In genomic region chr16:10728035-10728462, GRCh38 we compare ENCODE assay signal across 26 cellular contexts. TPM values are rescaled to one million over a fixed set of nuclear protein-coding genes. Genes with fewer than 3 reads are reported as not detected.
DNase-seq lines count a peak whose midpoint lies in the region; ATAC-seq and TF ChIP-seq lines count a peak whose summit lies in the region.
"Had no signal": no experiment of that assay in that cellular context is flagged by ENCODE, and none has a peak within 500 bp of the region (broad histone marks: within the 10 kb centered on the region; RNA-seq: fewer than 3 reads in every experiment).

No MANE protein-coding gene starts in this region.

- H3K27ac ChIP-seq in OCI-LY3 (ENCODE audit: low read length): no peak overlapping the region
- no peak overlapping the region for H3K27ac ChIP-seq in liver (ENCODE audit: low read depth in 1 of 2, low read length in 2 of 2)
- no peak overlapping the region for H3K27ac ChIP-seq in mesendoderm (ENCODE audit: low read depth, low read length)
- H3K27ac ChIP-seq: A549, body of pancreas, hepatocyte, SK-N-MC, uterus had no signal

- no peak overlapping the region for H3K4ac ChIP-seq in mesendoderm (ENCODE audit: low read depth, low read length)

- no peak overlapping the region for H2AK5ac ChIP-seq in mesendoderm (ENCODE audit: low read length)

- no peak overlapping the region for H2BK120ac ChIP-seq in mesendoderm (ENCODE audit: low read depth, low read length)

- TF ChIP-seq RAD21 in liver (IDR thresholded peaks at IDR 0.05): peak in 1 of 2 donors; percentile 24

- H3K79me1 ChIP-seq in mesendoderm (ENCODE audit: low read length): no peaks in the 10 kb centered on the region

- peaks cover 25% of the 10 kb centered on the region for H3K4me1 ChIP-seq in OCI-LY3 (ENCODE audit: low read length)
- H3K4me1 ChIP-seq in liver (ENCODE audit: control insufficient read depth in 4 of 4, insufficient read depth in 4 of 4, low read length in 3 of 4): peaks cover 3 to 17% (median 12%) of the 10 kb centered on the region in 4 donors
- H3K4me1 ChIP-seq in mesendoderm (ENCODE audit: control insufficient read depth, low read depth, low read length): no peaks in the 10 kb centered on the region
- H3K4me1 ChIP-seq: body of pancreas, uterus had no signal

- H3K79me2 ChIP-seq in OCI-LY3 (ENCODE audit: low read length) (no peaks in the 10 kb centered on the region), mesendoderm (ENCODE audit: control insufficient read depth, insufficient read depth, low read length) (no peaks in the 10 kb centered on the region)
- H3K79me2 ChIP-seq: hepatocyte had no signal

- peak overlapping the region; percentile 27; the same call in 1 of the 2 replicates for H3K9ac ChIP-seq in OCI-LY3 (ENCODE audit: low read length)
- H3K9ac ChIP-seq in liver (ENCODE audit: low read depth in 1 of 2, low read length in 2 of 2): no peak overlapping the region
- H3K9ac ChIP-seq in mesendoderm (ENCODE audit: low read length): no peak overlapping the region

- no peak overlapping the region for H3K18ac ChIP-seq in mesendoderm (ENCODE audit: low read length)

- peaks cover 12% of the 10 kb centered on the region for H3K27me3 ChIP-seq in OCI-LY3 (ENCODE audit: low read depth, low read length)
- H3K27me3 ChIP-seq in liver (ENCODE audit: control insufficient read depth in 4 of 4, insufficient read depth in 4 of 4, low read length in 3 of 4): no peaks in the 10 kb centered on the region
- no peaks in the 10 kb centered on the region for H3K27me3 ChIP-seq in mesendoderm (ENCODE audit: insufficient read depth, low read length, poor library complexity)
- H3K27me3 ChIP-seq: body of pancreas, hepatocyte, uterus had no signal

- H3K4me2 ChIP-seq in OCI-LY3 (ENCODE audit: low read length) (peak overlapping the region; percentile 60), mesendoderm (ENCODE audit: low read length) (no peak overlapping the region)
- H3K4me2 ChIP-seq: A549, hepatocyte, smooth muscle cell had no signal

- peak; percentile 60 for ATAC-seq in Right ventricle myocardium superior (ENCODE audit: poor library complexity)
- ATAC-seq in left cardiac atrium: no peak
- ATAC-seq in HG02970 (IDR thresholded peaks at IDR 0.05; ENCODE audit: low FRiP score, unreplicated experiment): no peak
- ATAC-seq: A549; body of pancreas; K562; naive thymus-derived CD4-positive, alpha-beta T cell had no signal

- no peak overlapping the region for H4K5ac ChIP-seq in mesendoderm (ENCODE audit: low read length)

- no peaks in the 10 kb centered on the region for H3K36me3 ChIP-seq in OCI-LY3 (replicated peaks; ENCODE audit: low read depth, low read length)
- no peaks in the 10 kb centered on the region for H3K36me3 ChIP-seq in liver (ENCODE audit: control insufficient read depth in 4 of 4, insufficient read depth in 3 of 4, low read depth in 1 of 4, low read length in 3 of 4)
- no peaks in the 10 kb centered on the region for H3K36me3 ChIP-seq in mesendoderm (ENCODE audit: control insufficient read depth, insufficient read depth, low read length)
- H3K36me3 ChIP-seq: uterus had no signal

- H3K4me3 ChIP-seq in OCI-LY3 (ENCODE audit: low read length): peak overlapping the region; percentile 61
- H3K4me3 ChIP-seq in liver (ENCODE audit: low read depth in 1 of 3, low read length in 3 of 3): no peak overlapping the region
- no peak overlapping the region for H3K4me3 ChIP-seq in mesendoderm (ENCODE audit: low read length)
- H3K4me3 ChIP-seq: A549, body of pancreas, hepatocyte, K562, lung, SK-N-MC, smooth muscle cell, uterus had no signal

- no peaks in the 10 kb centered on the region for H4K20me1 ChIP-seq in OCI-LY3 (ENCODE audit: insufficient read depth, low read length)

- 49% methylated on average over 11 of the region's 11 CpGs for whole genome bisulfite sequencing in liver
- no CpG with 5 or more reads among the region's 11 CpGs for WGBS in mesendoderm (ENCODE audit: extremely low coverage, insufficient coverage, low lambda C conversion rate)

- TF ChIP-seq CTCF in OCI-LY3 (IDR thresholded peaks at IDR 0.05; ENCODE audit: low read depth, low read length) (peak; percentile 33), liver (IDR thresholded peaks at IDR 0.05; ENCODE audit: low read depth, low read length, missing input control) (no peak)

- no peak overlapping the region for H4K8ac ChIP-seq in mesendoderm (ENCODE audit: low read depth, low read length)

- no peak overlapping the region for H2AFZ ChIP-seq in OCI-LY3 (ENCODE audit: low read depth, low read length)
- H2AFZ ChIP-seq: hepatocyte had no signal

- no peaks in the 10 kb centered on the region for H3K9me3 ChIP-seq in OCI-LY3 (ENCODE audit: insufficient read depth, low read length)
- H3K9me3 ChIP-seq in liver (ENCODE audit: control insufficient read depth in 4 of 4, low read length in 3 of 4): no peaks in the 10 kb centered on the region
- H3K9me3 ChIP-seq: A549, body of pancreas, uterus had no signal

- no peak overlapping the region for H2BK5ac ChIP-seq in mesendoderm (ENCODE audit: low read length)

- H3K56ac ChIP-seq in mesendoderm (ENCODE audit: low read length): no peak overlapping the region

- DNase-seq in Right ventricle myocardium superior: no peak
- no peak for DNase-seq in left cardiac atrium
- no peak for DNase-seq in NCI-H345 treated with DMSO at 0.1 percent for 48 hours (lab: John Stamatoyannopoulos, UW; ENCODE audit: unreplicated experiment)
- no peak for DNase-seq in mesendoderm
- DNase-seq in HuH-7.5 (ENCODE audit: low spot score): no peak
- DNase-seq: activated CD4-positive, alpha-beta T cell treated with anti-CD3 and anti-CD28 coated beads for 1 hour; activated naive CD8-positive, alpha-beta T cell treated with anti-CD3 and anti-CD28 coated beads for 36 hours; C1 segment of cervical spinal cord; HCEC 1CT; naive thymus-derived CD4-positive, alpha-beta T cell; NCI-H1048; NCI-H2107; stimulated activated CD4-positive, alpha-beta T cell treated with anti-CD3 and anti-CD28 coated beads, Interleukin-4, amount 100 ng/mL, for 1 hour; T1000; uterus had no signal

- no peak overlapping the region for H3K23ac ChIP-seq in mesendoderm (ENCODE audit: low read length)

- H2BK15ac ChIP-seq in mesendoderm (replicated peaks; ENCODE audit: low read depth): no peak overlapping the region

- intact Hi-C loops in Right ventricle myocardium superior (cut with DNase I): no loop called here
- intact Hi-C loops in left cardiac atrium (cut with DNase I): no loop called here

TF ChIP-seq in liver, 16 proteins besides CTCF, POLR2A, EP300 and RAD21:
- TF ChIP-seq HNF4A (conservative IDR thresholded peaks at IDR 0.05) (peak; percentile 48 to 52), RXRA (IDR thresholded peaks at IDR 0.05) (peak in 1 of 2 donors; percentile 12), JUND (IDR thresholded peaks at IDR 0.05) (no peak)
TF ChIP-seq in liver: peak in this region for 2.

RNA-seq across cellular contexts. Expression of gene NUBP1, which starts 15.6 kb away (rescaled TPM):
- total RNA-seq in Right ventricle myocardium superior (41.4 TPM), left cardiac atrium (10 to 100 TPM; 38.1 to 38.9 TPM), liver (10 to 100 TPM; 16.6 to 18.9 TPM)
- polyA plus RNA-seq in liver: 10 to 100 TPM; 21.7 to 22.5 TPM
- 33.7 TPM for polyA plus RNA-seq in mesendoderm (2013, experiment 1 of 2)
- 32.5 TPM for polyA plus RNA-seq in mesendoderm (2013, experiment 2 of 2)

RNA-seq across cellular contexts. Expression of gene TEKT5, which starts 33.3 kb away (rescaled TPM):
- total RNA-seq in Right ventricle myocardium superior: not detected
- under 1 TPM in 1 of 2 donors, not detected in 1; 0.52 TPM for total RNA-seq in left cardiac atrium
- total RNA-seq in liver: under 1 TPM in 1 of 2 donors, not detected in 1; 0.92 TPM
- under 1 TPM in 1 of 2 donors, not detected in 1; 0.13 TPM for polyA plus RNA-seq in liver
- polyA plus RNA-seq in mesendoderm (2013, experiment 1 of 2): 0.06 TPM
- not detected for polyA plus RNA-seq in mesendoderm (2013, experiment 2 of 2)
- total RNA-seq: activated naive CD8-positive, alpha-beta T cell treated with anti-CD3 and anti-CD28 coated beads for 36 hours; activated T-helper 1 cell treated with anti-CD3 and anti-CD28 coated beads, Interleukin-12 subunit alpha, Interleukin-12 subunit beta, Interleukin-2, Interleukin-4 antibody, amounts not matched to agents 30 ng/mL and 10 ng/mL and 1 ng/mL, durations not matched to agents 14 hours and 24 hours and 36 hours; body of pancreas; hepatocyte; K562; naive thymus-derived CD4-positive, alpha-beta T cell; smooth muscle cell had no signal
- polyA plus RNA-seq: hepatocyte, smooth muscle cell had no signal
